11 cellular contexts compared by ENCODE assay signal in the genomic region with DNA sequence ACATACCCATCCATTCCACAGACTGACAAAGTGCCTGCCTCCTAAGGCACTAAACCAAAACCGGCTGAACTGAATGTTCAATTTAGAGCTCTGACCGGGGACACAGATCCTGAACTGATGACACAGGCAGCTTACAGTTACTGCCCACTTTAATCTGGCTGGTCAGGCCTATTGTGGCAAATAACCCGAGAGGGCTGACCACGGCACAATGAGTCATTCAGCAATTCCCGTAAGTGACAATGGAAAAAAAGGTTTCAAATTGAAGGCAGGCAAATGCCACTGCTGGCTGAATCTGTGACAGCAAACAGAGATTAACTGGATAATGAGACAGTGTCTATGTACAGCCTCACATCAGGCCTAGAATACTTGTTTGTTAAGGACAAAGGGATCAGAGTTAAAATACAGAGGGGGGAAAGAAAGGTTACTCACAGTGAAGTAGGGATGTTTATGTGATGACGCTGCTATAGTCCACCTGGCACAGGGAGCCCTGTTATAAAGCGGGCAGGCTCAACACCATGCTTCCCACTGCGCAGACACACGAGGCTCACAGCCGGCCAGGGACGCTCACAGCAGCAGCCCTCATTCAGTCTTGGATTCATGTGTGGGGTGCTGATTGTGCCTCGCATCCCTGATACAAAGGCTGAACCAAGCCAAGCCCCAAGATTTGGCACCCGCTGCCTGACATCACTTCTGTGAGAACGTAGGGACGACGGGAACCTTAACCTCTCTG. TPM values are rescaled to one million over a fixed set of nuclear protein-coding genes. Genes with fewer than 3 reads are reported as not detected.
DNase-seq lines count a peak whose midpoint lies in the region; ATAC-seq and TF ChIP-seq lines count a peak whose summit lies in the region.
"Had no signal": no experiment of that assay in that cellular context is flagged by ENCODE, and none has a peak within 500 bp of the region (broad histone marks: within the 10 kb centered on the region; RNA-seq: fewer than 3 reads in every experiment).

No MANE protein-coding gene starts in this region.

- peaks cover 8% of the 10 kb centered on the region for H3K4me1 Mint-ChIP-seq in osteocyte (ENCODE audit: unreplicated experiment)
- peaks cover 3% of the 10 kb centered on the region for H3K4me1 Mint-ChIP-seq in activated naive CD4-positive, alpha-beta T cell treated with anti-CD3 and anti-CD28 coated beads for 36 hours (ENCODE audit: low read depth)

- TF ChIP-seq CTCF in PC-9 (conservative IDR thresholded peaks at IDR 0.05) (no peak), epithelial cell of esophagus (IDR thresholded peaks at IDR 0.05; ENCODE audit: insufficient read depth, low read depth, low read length, missing control alignments) (no peak), osteocyte (IDR thresholded peaks at IDR 0.05) (no peak)

- H3K27me3 Mint-ChIP-seq in osteocyte (ENCODE audit: unreplicated experiment), result no peaks in the 10 kb centered on the region
- no peaks in the 10 kb centered on the region for H3K27me3 Mint-ChIP-seq in activated naive CD4-positive, alpha-beta T cell treated with anti-CD3 and anti-CD28 coated beads for 36 hours (ENCODE audit: low read depth)

- CTCF ChIA-PET in PC-9 (lab: Charles Lee), result interaction anchor here (0.5 to 1.0 kb wide), 4 partner anchors 17 to 405 kb away, joined by 3 to 6 read pairs (median 5); no protein-coding TSS in a partner anchor
- CTCF ChIA-PET in activated naive CD4-positive, alpha-beta T cell treated with anti-CD3 and anti-CD28 coated beads for 36 hours (lab: Charles Lee), result interaction anchor here (1.8 to 13.9 kb wide), 2 partner anchors 8 to 129 kb away, joined by 4 to 361 read pairs; no protein-coding TSS in a partner anchor

- ATAC-seq in GM21390 (IDR thresholded peaks at IDR 0.05; ENCODE audit: unreplicated experiment) (no peak), GM18498 (IDR thresholded peaks at IDR 0.05; ENCODE audit: unreplicated experiment) (no peak)

- H3K4me3 ChIP-seq in PC-9 (no peak overlapping the region), epithelial cell of esophagus (ENCODE audit: low read length) (no peak overlapping the region)
- H3K4me3 ChIP-seq: SK-N-MC, stomach had no signal

- H3K4me3 Mint-ChIP-seq in osteocyte (ENCODE audit: unreplicated experiment), result no peak overlapping the region
- no peak overlapping the region for H3K4me3 Mint-ChIP-seq in activated naive CD4-positive, alpha-beta T cell treated with anti-CD3 and anti-CD28 coated beads for 36 hours

- no peaks in the 10 kb centered on the region for H3K36me3 ChIP-seq in PC-9 (ENCODE audit: low read depth)

- intact Hi-C loops in PC-9 (cut with micrococcal nuclease; ENCODE audit: unreplicated experiment), result loop anchor here (2.0 kb wide), 1 partner anchor 224 kb away; no protein-coding TSS in a partner anchor
- intact Hi-C loops in activated naive CD4-positive, alpha-beta T cell treated with anti-CD3 and anti-CD28 coated beads for 36 hours (cut with micrococcal nuclease), result no loop called here

- peaks cover 9% of the 10 kb centered on the region for H3K4me1 ChIP-seq in PC-9 (replicated peaks; ENCODE audit: insufficient read depth)
- H3K4me1 ChIP-seq: stomach had no signal

- BruUV-seq in PC-9 (replicated peaks; lab: Mats Ljungman, UMichigan), result no TSS peak

- H3K9me3 ChIP-seq in PC-9 (ENCODE audit: insufficient read depth, low read depth), result no peaks in the 10 kb centered on the region
- H3K9me3 ChIP-seq: stomach had no signal

- no peaks in the 10 kb centered on the region for H3K9me3 Mint-ChIP-seq in osteocyte (ENCODE audit: unreplicated experiment)
- H3K9me3 Mint-ChIP-seq in activated naive CD4-positive, alpha-beta T cell treated with anti-CD3 and anti-CD28 coated beads for 36 hours, result no peaks in the 10 kb centered on the region

- H3K27ac Mint-ChIP-seq in osteocyte (ENCODE audit: unreplicated experiment), result peak overlapping the region; percentile 61
- no peak overlapping the region for H3K27ac Mint-ChIP-seq in activated naive CD4-positive, alpha-beta T cell treated with anti-CD3 and anti-CD28 coated beads for 36 hours

- no peaks in the 10 kb centered on the region for H3F3A ChIP-seq in PC-9 (ENCODE audit: insufficient read depth, low read depth)

- POLR2A ChIA-PET in PC-9 (lab: Charles Lee; ENCODE audit: unreplicated experiment), result interaction anchor here (0.6 kb wide), 2 partner anchors 133 to 263 kb away, joined by 5 read pairs; no protein-coding TSS in a partner anchor

- H3K4me2 ChIP-seq in PC-9, result peak overlapping the region; percentile 37

- no peaks in the 10 kb centered on the region for H4K20me1 ChIP-seq in PC-9 (ENCODE audit: insufficient read depth)

- H3K27ac ChIP-seq in PC-9, result no peak overlapping the region
- H3K27ac ChIP-seq: HL-60, SK-N-MC, stomach had no signal

- no peak overlapping the region for H2AFZ ChIP-seq in PC-9

- peaks cover 6% of the 10 kb centered on the region for H3K36me3 Mint-ChIP-seq in osteocyte (ENCODE audit: unreplicated experiment)
- H3K36me3 Mint-ChIP-seq in activated naive CD4-positive, alpha-beta T cell treated with anti-CD3 and anti-CD28 coated beads for 36 hours (ENCODE audit: low read depth), result no peaks in the 10 kb centered on the region

- H3K27me3 ChIP-seq in PC-9 (ENCODE audit: insufficient read depth, low read depth), result no peaks in the 10 kb centered on the region
- H3K27me3 ChIP-seq: stomach had no signal

- DNase-seq in EL, result peak; percentile 79
- peak; percentile 66 to 73 for DNase-seq in PC-9
- DNase-seq in epithelial cell of esophagus (ENCODE audit: low read depth), result peak; percentile 36
- no peak for DNase-seq in osteocyte (ENCODE audit: extremely low spot score, unreplicated experiment)
- DNase-seq in DMS 273 treated with DMSO at 0.1 percent for 48 hours (lab: John Stamatoyannopoulos, UW), result no peak
- DNase-seq in activated naive CD4-positive, alpha-beta T cell treated with anti-CD3 and anti-CD28 coated beads for 36 hours, result no peak
- DNase-seq: stomach had no signal

- H3K9me2 ChIP-seq in PC-9 (ENCODE audit: insufficient read depth), result no peaks in the 10 kb centered on the region

- no peaks in the 10 kb centered on the region for H3K79me2 ChIP-seq in PC-9 (ENCODE audit: low read depth)

RNA-seq across cellular contexts. Expression of a gene that starts 54.4 kb away (rescaled TPM):
- total RNA-seq in PC-9 (2021), result 8.1 and 10.0 TPM in 2 replicates
- total RNA-seq in osteocyte, result 5.0 and 5.5 TPM in 2 replicates
- total RNA-seq in activated naive CD4-positive, alpha-beta T cell treated with anti-CD3 and anti-CD28 coated beads for 36 hours, result 1 to 10 TPM; 5.5 to 6.0 TPM

RNA-seq across cellular contexts. Expression of a gene that starts 54.5 kb away (rescaled TPM):
- 11.7 and 13.4 TPM in 2 replicates for total RNA-seq in PC-9 (2021)
- 12.2 and 12.9 TPM in 2 replicates for total RNA-seq in osteocyte
- total RNA-seq in activated naive CD4-positive, alpha-beta T cell treated with anti-CD3 and anti-CD28 coated beads for 36 hours, result 10 to 100 TPM; 19.6 to 21.6 TPM

Comparison
In these comparisons a context has a peak if more than half of its experiments do, and no peak if none do; other contexts are left out.
1. DNase-seq: peak in EL (single experiment), PC-9 (2 of 2) and epithelial cell of esophagus (single experiment); none in osteocyte (single experiment), DMS 273 treated with DMSO at 0.1 percent for 48 hours (single experiment) and activated naive CD4-positive, alpha-beta T cell treated with anti-CD3 and anti-CD28 coated beads for 36 hours (single experiment).